In the genomic region with DNA sequence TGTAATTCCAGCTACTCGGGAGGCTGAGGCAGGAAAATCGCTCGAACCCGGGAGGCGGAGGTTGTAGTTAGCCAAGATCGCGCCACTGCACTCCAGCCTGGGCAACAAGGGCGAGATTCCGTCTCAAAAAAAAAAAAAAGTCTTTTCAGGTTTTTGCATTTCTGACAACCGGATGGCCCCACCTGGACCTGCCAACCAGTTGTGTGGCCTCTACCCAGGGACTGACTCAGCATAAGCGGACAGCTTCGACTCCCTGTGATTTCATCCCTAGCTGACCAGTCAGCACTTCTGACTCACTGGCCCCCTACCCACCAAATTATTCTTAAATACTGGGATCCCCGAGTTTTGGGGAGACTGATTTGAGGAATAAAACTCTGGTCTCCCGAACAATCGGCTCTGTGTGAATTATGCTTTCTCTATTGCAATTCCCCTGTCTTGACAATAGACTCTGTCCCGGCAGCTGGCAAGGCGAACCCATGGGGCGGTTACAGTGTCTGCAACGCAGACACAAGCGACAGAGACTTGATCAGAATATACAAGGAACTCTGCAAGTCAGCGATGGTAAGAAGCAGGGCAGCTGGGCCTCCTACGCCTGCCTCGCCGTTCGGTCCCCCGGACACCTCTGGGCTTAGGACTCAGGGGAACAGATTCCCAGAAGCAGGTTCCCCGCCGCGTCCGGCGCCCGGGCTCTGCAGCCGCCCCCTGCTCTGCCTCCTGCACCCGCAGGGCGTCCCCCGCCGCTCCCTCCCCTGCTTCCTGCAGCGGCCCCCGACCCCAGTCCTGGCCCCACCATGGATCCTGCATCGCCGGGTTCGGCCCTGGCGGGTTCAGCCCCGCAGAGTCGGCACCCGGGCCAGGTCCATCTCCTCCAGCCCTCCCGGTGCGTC, we compare ENCODE assay signal across 8 cellular contexts. TPM values are rescaled to one million over a fixed set of nuclear protein-coding genes. Genes with fewer than 3 reads are reported as not detected.
DNase-seq lines count a peak whose midpoint lies in the region; ATAC-seq, FAIRE-seq and TF ChIP-seq lines count a peak whose summit lies in the region.

No MANE protein-coding gene starts in this region.

- H3K27me3 ChIP-seq in H1 (replicated peaks in 1 of 4; ENCODE audit: control insufficient read depth in 3 of 4, extremely low read depth in 1 of 4, insufficient read depth in 3 of 4, low read length in 3 of 4) (no peaks in the 10 kb centered on the region), upper lobe of left lung (no peaks in the 10 kb centered on the region)

- no peak overlapping the region for H3K14ac ChIP-seq in H1 (ENCODE audit: insufficient read length)

- peak overlapping the region; percentile 97 for H3K18ac ChIP-seq in H1 (ENCODE audit: extremely low read depth, low read length)

- peak overlapping the region; percentile 90; the same call in 1 of the 2 replicates for H2BK5ac ChIP-seq in H1 (ENCODE audit: low read depth, low read length)

- peak; percentile 28 for ATAC-seq in GM18867 (IDR thresholded peaks at IDR 0.05; ENCODE audit: unreplicated experiment)
- peak; percentile 23 for ATAC-seq in HG03342 (IDR thresholded peaks at IDR 0.05; ENCODE audit: unreplicated experiment)
- ATAC-seq in mucosa of descending colon: peak; percentile 45
- ATAC-seq in upper lobe of left lung (ENCODE audit: low FRiP score in 2 of 2): peak; percentile 40 to 42

- H2AK5ac ChIP-seq in H1 (ENCODE audit: low read depth, low read length): no peak overlapping the region

- H2BK12ac ChIP-seq in H1 (ENCODE audit: low read depth, low read length): 0 out of 2 replicates have a peak overlapping the region, but pooled peaks have one; percentile 39

- peak overlapping the region; percentile 85 for H3K27ac ChIP-seq in H1 (ENCODE audit: low read depth, low read length)
- peak overlapping the region; percentile 89 to 96 (median 94) for H3K27ac ChIP-seq in upper lobe of left lung

- H3K4me2 ChIP-seq in H1 (ENCODE audit: insufficient read depth in 1 of 2, low read depth in 2 of 2, low read length in 2 of 2): peak overlapping the region; percentile 84 to 88

- TF ChIP-seq RAD21 in H1 (IDR thresholded peaks at IDR 0.05 in 1 of 2, conservative IDR thresholded peaks at IDR 0.05 in 1 of 2; ENCODE audit: low read depth in 2 of 2, low read length in 2 of 2): no peak

- peak overlapping the region; percentile 61; the same call in 1 of the 2 replicates for H2BK15ac ChIP-seq in H1 (ENCODE audit: low read length)

- peaks cover 24 to 41% of the 10 kb centered on the region in 2 experiments for H3K79me2 ChIP-seq in H1 (ENCODE audit: control insufficient read depth in 1 of 2, insufficient read depth in 2 of 2, low read length in 2 of 2)

- no peak for TF ChIP-seq EP300 in H1 (IDR thresholded peaks at IDR 0.05; ENCODE audit: borderline replicate concordance in 1 of 2, low read depth in 2 of 2, low read length in 2 of 2)
- TF ChIP-seq EP300 in upper lobe of left lung (IDR thresholded peaks at IDR 0.05): no peak

- CTCF ChIA-PET in AG04449 (lab: Yijun Ruan, JAX): interaction anchor here (1.4 to 4.9 kb wide), 4 partner anchors 12 to 68 kb away, joined by 3 to 32 read pairs (median 12); no protein-coding TSS in a partner anchor
- CTCF ChIA-PET in H1 (lab: Charles Lee; ENCODE audit: partially characterized antibody): interaction anchor here (9.2 to 26.9 kb wide), 2 partner anchors 13 to 19 kb away, joined by 105 to 395 read pairs; no protein-coding TSS in a partner anchor

- peaks cover 5% of the 10 kb centered on the region; the same call in 1 of the 2 replicates for H3K23me2 ChIP-seq in H1 (ENCODE audit: low read depth, low read length)

- FAIRE-seq in H1 (lab: Jason Lieb, UNC): peak; percentile 36

- TF ChIP-seq POLR2A in H1 (IDR thresholded peaks at IDR 0.05; ENCODE audit: control extremely low read depth in 1 of 2, low read depth in 2 of 2, low read length in 2 of 2): no peak; a peak in 1 of 3 replicates
- no peak for TF ChIP-seq POLR2A in upper lobe of left lung (IDR thresholded peaks at IDR 0.05)

- peak overlapping the region; percentile 98 for H4K5ac ChIP-seq in H1 (ENCODE audit: insufficient read length, low read depth, low read length)

- peak overlapping the region; percentile 4 for H2BK120ac ChIP-seq in H1 (replicated peaks; ENCODE audit: low read depth, low read length)

- H3K79me1 ChIP-seq in H1 (ENCODE audit: low read depth, low read length): peaks cover 8% of the 10 kb centered on the region

- peaks cover 0 to 15% (median 4%) of the 10 kb centered on the region in 4 experiments; a peak in 5 of 7 replicates for H3K4me1 ChIP-seq in H1 (replicated peaks in 1 of 4; ENCODE audit: control insufficient read depth in 3 of 4, insufficient read depth in 4 of 4, low read length in 3 of 4)
- H3K4me1 ChIP-seq in mucosa of descending colon (ENCODE audit: low read depth): peaks cover 22% of the 10 kb centered on the region
- peaks cover 22 to 43% (median 28%) of the 10 kb centered on the region in 4 donors for H3K4me1 ChIP-seq in upper lobe of left lung

- H3K23ac ChIP-seq in H1 (ENCODE audit: insufficient read length): no peak overlapping the region

- DNase-seq in AG04449 (ENCODE audit: low read depth, low spot score): no peak
- DNase-seq in SW480 (ENCODE audit: low spot score): peak; percentile 58
- DNase-seq in H1 (ENCODE audit: low read depth in 1 of 2, low spot score in 2 of 2): no peak
- no peak for DNase-seq in mucosa of descending colon
- no peak for DNase-seq in upper lobe of left lung
- no peak for DNase-seq in epidermal melanocyte (ENCODE audit: insufficient read length, low spot score)

- no peaks in the 10 kb centered on the region for H3K36me3 ChIP-seq in H1 (ENCODE audit: control insufficient read depth in 2 of 4, insufficient read depth in 4 of 4, low read length in 3 of 4)
- no peaks in the 10 kb centered on the region for H3K36me3 ChIP-seq in mucosa of descending colon (ENCODE audit: low read depth)
- H3K36me3 ChIP-seq in upper lobe of left lung: no peaks in the 10 kb centered on the region

- TF ChIP-seq CTCF in AG04449 (IDR thresholded peaks at IDR 0.05; ENCODE audit: insufficient read depth, low read length, missing control alignments) (no peak), H1 (IDR thresholded peaks at IDR 0.05; ENCODE audit: control extremely low read depth in 1 of 3, insufficient read depth in 1 of 3, low read depth in 1 of 3, low read length in 3 of 3) (no peak), mucosa of descending colon (IDR thresholded peaks at IDR 0.05) (no peak), upper lobe of left lung (IDR thresholded peaks at IDR 0.05) (no peak)

- H2BK20ac ChIP-seq in H1 (ENCODE audit: low read length): 0 out of 2 replicates have a peak overlapping the region, but pooled peaks have one; percentile 48

- peak overlapping the region; percentile 92 for H3K56ac ChIP-seq in H1 (replicated peaks; ENCODE audit: insufficient read length, low read depth, low read length)

- intact Hi-C loops in mucosa of descending colon (cut with DNase I, micrococcal nuclease): no loop called here

- H3K4me3 ChIP-seq in AG04449 (ENCODE audit: low read depth, low read length) (peak overlapping the region; percentile 78), H1 (ENCODE audit: extremely low read depth in 1 of 4, insufficient read depth in 2 of 4, low read depth in 3 of 4, low read length in 4 of 4) (peak overlapping the region; percentile 72 to 91 (median 81)), mucosa of descending colon (peak overlapping the region; percentile 94), upper lobe of left lung (peak overlapping the region; percentile 93 to 97 (median 94))

- peak overlapping the region; percentile 20 for H4K91ac ChIP-seq in H1 (replicated peaks; ENCODE audit: insufficient read length, low read length)

- H3K9ac ChIP-seq in H1 (replicated peaks in 1 of 4; ENCODE audit: extremely low read depth in 1 of 4, low read depth in 3 of 4, low read length in 3 of 4): peak overlapping the region; percentile 38 to 90 (median 78); a peak in 6 of 7 replicates

- peaks cover 9 to 16% of the 10 kb centered on the region in 2 experiments for H4K20me1 ChIP-seq in H1 (replicated peaks in 1 of 2; ENCODE audit: control insufficient read depth in 1 of 2, insufficient read depth in 2 of 2, low read length in 2 of 2)

- no peaks in the 10 kb centered on the region for H3K9me3 ChIP-seq in H1 (ENCODE audit: insufficient read depth in 2 of 2, low read depth in 1 of 2, low read length in 1 of 2)
- H3K9me3 ChIP-seq in mucosa of descending colon: no peaks in the 10 kb centered on the region
- no peaks in the 10 kb centered on the region for H3K9me3 ChIP-seq in upper lobe of left lung

- 38% methylated on average over 29 of the region's 48 CpGs; no CpG with 5 or more reads in 1 of the 2 experiments for WGBS in H1 (ENCODE audit: extremely low coverage in 1 of 2, insufficient coverage in 1 of 2, insufficient read length in 1 of 2, insufficient replicate concordance in 2 of 2, low coverage in 1 of 2, low lambda C conversion rate in 2 of 2, missing lambda C conversion rate in 1 of 2), 2 experiments
- WGBS in upper lobe of left lung, 2 donors: 30 to 64% methylated on average over 18 to 41 of the region's 48 CpGs

- H2AFZ ChIP-seq in H1 (ENCODE audit: low read length): no peak overlapping the region

- POLR2A ChIA-PET in AG04449 (lab: Yijun Ruan, JAX): interaction anchor here (0.7 to 1.2 kb wide), 4 partner anchors 9 to 49 kb away, joined by 3 read pairs; no protein-coding TSS in a partner anchor
- POLR2A ChIA-PET in H1 (lab: Charles Lee; ENCODE audit: partially characterized antibody): interaction anchor here (0.6 to 32.3 kb wide), 22 partner anchors 7 to 168 kb away, joined by 3 to 636 read pairs (median 5); partner anchors contain the start of genes CHID1, DEAF1, GATD1 and TMEM80

- H4K8ac ChIP-seq in H1 (ENCODE audit: extremely low read depth, insufficient read depth, low read length): peak overlapping the region; percentile 62; the same call in 1 of the 2 replicates

- H3K4ac ChIP-seq in H1 (replicated peaks; ENCODE audit: insufficient read length, low read depth, low read length): peak overlapping the region; percentile 78

RNA-seq across cellular contexts. Expression of gene TALDO1, which starts 0.7 kb away (rescaled TPM):
- total RNA-seq in H1 (2021; fragmentation: NEBNext Ultra II Directional; extraction: Animal tissue kit (Norgen Biotek cat#: 25700)): 302 and 308 TPM in 2 replicates
- 265 and 293 TPM in 2 replicates for polyA plus RNA-seq in H1 (2011; rRNA removed)
- polyA plus RNA-seq in H1 (2011; cell fraction: cytosol; rRNA removed): 348 TPM
- 319 TPM for polyA plus RNA-seq in H1 (2011; cell fraction: nucleus; rRNA removed)
- polyA plus RNA-seq in H1 (2012, experiment 1 of 2): 296 to 332 TPM (median 325 TPM) in 4 replicates
- polyA plus RNA-seq in H1 (2012, experiment 2 of 2): 421 TPM
- 240 TPM for polyA plus RNA-seq in H1 (2013, experiment 1 of 2)
- polyA plus RNA-seq in H1 (2013, experiment 2 of 2): 235 TPM
- 114 and 141 TPM in 2 replicates for polyA minus RNA-seq in H1 (2011; rRNA and poly(A)+ RNA removed)
- polyA minus RNA-seq in H1 (2011; cell fraction: cytosol; rRNA and poly(A)+ RNA removed): 161 TPM
- 71.4 TPM for polyA minus RNA-seq in H1 (2011; cell fraction: nucleus; rRNA and poly(A)+ RNA removed)
- total RNA-seq in mucosa of descending colon: 100 to 1,000 TPM; 101 to 158 (median 128) TPM
- 100 to 1,000 TPM; 163 to 313 (median 217) TPM for total RNA-seq in upper lobe of left lung

RNA-seq across cellular contexts. Expression of gene GATD1, which starts 30.8 kb away (rescaled TPM):
- total RNA-seq in H1 (2021; fragmentation: NEBNext Ultra II Directional; extraction: Animal tissue kit (Norgen Biotek cat#: 25700)): 47.5 and 54.9 TPM in 2 replicates
- polyA plus RNA-seq in H1 (2011; rRNA removed): 54.8 and 101 TPM in 2 replicates
- polyA plus RNA-seq in H1 (2011; cell fraction: cytosol; rRNA removed): 97.6 TPM
- 235 TPM for polyA plus RNA-seq in H1 (2011; cell fraction: nucleus; rRNA removed)
- polyA plus RNA-seq in H1 (2012, experiment 1 of 2): 34.4 to 62.1 TPM (median 53.0 TPM) in 4 replicates
- polyA plus RNA-seq in H1 (2012, experiment 2 of 2): 39.0 TPM
- 46.9 TPM for polyA plus RNA-seq in H1 (2013, experiment 1 of 2)
- 40.6 TPM for polyA plus RNA-seq in H1 (2013, experiment 2 of 2)
- polyA minus RNA-seq in H1 (2011; rRNA and poly(A)+ RNA removed): 17.0 and 20.4 TPM in 2 replicates
- 19.2 TPM for polyA minus RNA-seq in H1 (2011; cell fraction: cytosol; rRNA and poly(A)+ RNA removed)
- 49.0 TPM for polyA minus RNA-seq in H1 (2011; cell fraction: nucleus; rRNA and poly(A)+ RNA removed)
- total RNA-seq in mucosa of descending colon (10 to 100 TPM; 51.9 to 58.8 (median 57.4) TPM), upper lobe of left lung (10 to 100 TPM; 14.8 to 77.7 (median 63.6) TPM)

RNA-seq across cellular contexts. Expression of gene EPS8L2, which starts 40.5 kb away (rescaled TPM):
- 38.5 and 44.3 TPM in 2 replicates for total RNA-seq in H1 (2021; fragmentation: NEBNext Ultra II Directional; extraction: Animal tissue kit (Norgen Biotek cat#: 25700))
- 57.0 and 65.3 TPM in 2 replicates for polyA plus RNA-seq in H1 (2011; rRNA removed)
- polyA plus RNA-seq in H1 (2011; cell fraction: cytosol; rRNA removed): 62.3 TPM
- 176 TPM for polyA plus RNA-seq in H1 (2011; cell fraction: nucleus; rRNA removed)
- 53.1 to 74.7 TPM (median 60.2 TPM) in 4 replicates for polyA plus RNA-seq in H1 (2012, experiment 1 of 2)
- polyA plus RNA-seq in H1 (2012, experiment 2 of 2): 39.4 TPM
- polyA plus RNA-seq in H1 (2013, experiment 1 of 2): 35.7 TPM
- 35.5 TPM for polyA plus RNA-seq in H1 (2013, experiment 2 of 2)
- 16.3 and 16.5 TPM in 2 replicates for polyA minus RNA-seq in H1 (2011; rRNA and poly(A)+ RNA removed)
- 23.9 TPM for polyA minus RNA-seq in H1 (2011; cell fraction: cytosol; rRNA and poly(A)+ RNA removed)
- polyA minus RNA-seq in H1 (2011; cell fraction: nucleus; rRNA and poly(A)+ RNA removed): 34.5 TPM
- 100 to 1,000 TPM; 176 to 335 (median 253) TPM for total RNA-seq in mucosa of descending colon
- total RNA-seq in upper lobe of left lung: 100 to 1,000 TPM; 120 to 497 (median 199) TPM

RNA-seq across cellular contexts. Expression of gene CEND1, which starts 43.4 kb away (rescaled TPM):
- total RNA-seq in H1 (2021; fragmentation: NEBNext Ultra II Directional; extraction: Animal tissue kit (Norgen Biotek cat#: 25700)): 5.0 and 5.7 TPM in 2 replicates
- 0.82 and 1.3 TPM in 2 replicates for polyA plus RNA-seq in H1 (2011; rRNA removed)
- polyA plus RNA-seq in H1 (2011; cell fraction: cytosol; rRNA removed): 0.87 TPM
- polyA plus RNA-seq in H1 (2011; cell fraction: nucleus; rRNA removed): 1.7 TPM
- 2.2 to 3.9 TPM (median 2.9 TPM) in 4 replicates for polyA plus RNA-seq in H1 (2012, experiment 1 of 2)
- polyA plus RNA-seq in H1 (2012, experiment 2 of 2): 1.8 TPM
- 1.3 TPM for polyA plus RNA-seq in H1 (2013, experiment 1 of 2)
- polyA plus RNA-seq in H1 (2013, experiment 2 of 2): 1.7 TPM
- polyA minus RNA-seq in H1 (2011; rRNA and poly(A)+ RNA removed): not detected in 2 replicates
- 1.6 TPM for polyA minus RNA-seq in H1 (2011; cell fraction: cytosol; rRNA and poly(A)+ RNA removed)
- 0.60 TPM for polyA minus RNA-seq in H1 (2011; cell fraction: nucleus; rRNA and poly(A)+ RNA removed)
- total RNA-seq in mucosa of descending colon (1 to 10 TPM in 1 of 3 donors, under 1 TPM in 1, not detected in 1; 0.34 to 2.2 TPM), upper lobe of left lung (not detected)

RNA-seq across cellular contexts. Expression of gene TMEM80, which starts 50.9 kb away (rescaled TPM):
- 7.3 and 8.0 TPM in 2 replicates for total RNA-seq in H1 (2021; fragmentation: NEBNext Ultra II Directional; extraction: Animal tissue kit (Norgen Biotek cat#: 25700))
- polyA plus RNA-seq in H1 (2011; rRNA removed): 16.3 and 21.4 TPM in 2 replicates
- 24.0 TPM for polyA plus RNA-seq in H1 (2011; cell fraction: cytosol; rRNA removed)
- polyA plus RNA-seq in H1 (2011; cell fraction: nucleus; rRNA removed): 32.5 TPM
- polyA plus RNA-seq in H1 (2012, experiment 1 of 2): 12.5 to 17.4 TPM (median 13.9 TPM) in 4 replicates
- polyA plus RNA-seq in H1 (2012, experiment 2 of 2): 12.3 TPM
- polyA plus RNA-seq in H1 (2013, experiment 1 of 2): 12.2 TPM
- 11.8 TPM for polyA plus RNA-seq in H1 (2013, experiment 2 of 2)
- 5.8 and 7.8 TPM in 2 replicates for polyA minus RNA-seq in H1 (2011; rRNA and poly(A)+ RNA removed)
- 3.7 TPM for polyA minus RNA-seq in H1 (2011; cell fraction: cytosol; rRNA and poly(A)+ RNA removed)
- 10.1 TPM for polyA minus RNA-seq in H1 (2011; cell fraction: nucleus; rRNA and poly(A)+ RNA removed)
- 10 to 100 TPM; 31.6 to 43.1 (median 38.0) TPM for total RNA-seq in mucosa of descending colon
- 10 to 100 TPM; 28.6 to 62.9 (median 36.1) TPM for total RNA-seq in upper lobe of left lung
